In genomic region chr7:30519122-30519521, GRCh38 we compare ENCODE assay signal across 11 cellular contexts.
"Had no signal": no experiment of that assay in that cellular context is flagged by ENCODE, and none has a peak within 500 bp of the region (broad histone marks: within the 10 kb centered on the region; RNA-seq: fewer than 3 reads in every experiment).

No MANE protein-coding gene starts in this region.

- H3K4me1 Mint-ChIP-seq: nephron progenitor cell had no signal

- H3K27me3 Mint-ChIP-seq: memory B cell; stimulated activated naive CD8-positive, alpha-beta T cell treated with anti-CD3 and anti-CD28 coated beads, Interleukin-15, Interleukin-2, amounts not matched to agents 100 ng/mL and 50 ng/mL, for 24 hours had no signal

- H3K4me1 ChIP-seq: testis had no signal

- DNase-seq: activated CD4-positive, alpha-beta T cell treated with anti-CD3 and anti-CD28 coated beads for 1 hour; activated CD4-positive, alpha-beta T cell treated with anti-CD3 and anti-CD28 coated beads, Interleukin-2, amount 50 U/mL, for 48 hours; heart left ventricle; left ventricle myocardium inferior; nephron progenitor cell; stimulated activated CD4-positive, alpha-beta T cell treated with anti-CD3 and anti-CD28 coated beads, Interleukin-4, amount 100 ng/mL, for 1 hour; stimulated activated CD8-positive, alpha-beta memory T cell treated with anti-CD3 and anti-CD28 coated beads, Interleukin-4, amount 100 ng/mL, for 48 hours; testis had no signal

- H3K9me3 Mint-ChIP-seq: memory B cell; nephron progenitor cell; stimulated activated naive CD8-positive, alpha-beta T cell treated with anti-CD3 and anti-CD28 coated beads, Interleukin-15, Interleukin-2, amounts not matched to agents 100 ng/mL and 50 ng/mL, for 24 hours; T-helper 2 cell treated with Interferon-gamma antibody and Interleukin-4, amounts not matched to agents 5 μg/mL and 100 μg/mL, for 36 hours had no signal

- H3K27me3 ChIP-seq: heart left ventricle, testis had no signal

- H3K9me3 ChIP-seq: heart left ventricle, left ventricle myocardium inferior, testis had no signal

- H3K4me3 Mint-ChIP-seq: memory B cell; nephron progenitor cell; stimulated activated naive CD8-positive, alpha-beta T cell treated with anti-CD3 and anti-CD28 coated beads, Interleukin-15, Interleukin-2, amounts not matched to agents 100 ng/mL and 50 ng/mL, for 24 hours; T-helper 2 cell treated with Interferon-gamma antibody and Interleukin-4, amounts not matched to agents 5 μg/mL and 100 μg/mL, for 36 hours had no signal

- H3K27ac ChIP-seq: heart left ventricle, left ventricle myocardium inferior, testis had no signal

- H3K36me3 ChIP-seq: heart left ventricle had no signal

- ATAC-seq: heart left ventricle had no signal

- H3K4me3 ChIP-seq: heart left ventricle, left ventricle myocardium inferior, testis had no signal

- H3K27ac Mint-ChIP-seq: memory B cell; nephron progenitor cell; stimulated activated naive CD8-positive, alpha-beta T cell treated with anti-CD3 and anti-CD28 coated beads, Interleukin-15, Interleukin-2, amounts not matched to agents 100 ng/mL and 50 ng/mL, for 24 hours; T-helper 2 cell treated with Interferon-gamma antibody and Interleukin-4, amounts not matched to agents 5 μg/mL and 100 μg/mL, for 36 hours had no signal
